1 cellular context compared by ENCODE assay signal in the genomic region with DNA sequence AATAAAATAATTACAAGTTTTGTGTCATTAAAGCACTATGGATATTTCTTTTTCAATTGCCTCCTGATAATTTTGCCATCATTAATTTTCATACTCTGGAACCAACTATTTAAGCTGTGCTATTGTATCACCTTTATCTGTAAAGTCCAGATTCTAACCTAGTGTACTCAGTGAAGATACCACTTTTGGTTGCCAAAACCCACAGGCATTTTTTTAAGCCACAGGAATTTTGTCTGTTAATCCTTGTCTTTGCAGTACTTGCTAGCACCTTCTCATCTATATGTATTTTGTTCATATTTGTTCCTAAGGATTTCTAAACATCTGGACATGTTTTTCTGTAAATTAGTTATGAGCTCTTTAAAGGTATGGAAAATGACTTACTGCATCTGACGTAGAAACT.
TF ChIP-seq lines count a peak whose summit lies in the region.

No MANE protein-coding gene starts in this region.

TF ChIP-seq in GM23338, 12 proteins besides CTCF, POLR2A, EP300 and RAD21 (continued from another document):
- TF ChIP-seq, protein P1, sequence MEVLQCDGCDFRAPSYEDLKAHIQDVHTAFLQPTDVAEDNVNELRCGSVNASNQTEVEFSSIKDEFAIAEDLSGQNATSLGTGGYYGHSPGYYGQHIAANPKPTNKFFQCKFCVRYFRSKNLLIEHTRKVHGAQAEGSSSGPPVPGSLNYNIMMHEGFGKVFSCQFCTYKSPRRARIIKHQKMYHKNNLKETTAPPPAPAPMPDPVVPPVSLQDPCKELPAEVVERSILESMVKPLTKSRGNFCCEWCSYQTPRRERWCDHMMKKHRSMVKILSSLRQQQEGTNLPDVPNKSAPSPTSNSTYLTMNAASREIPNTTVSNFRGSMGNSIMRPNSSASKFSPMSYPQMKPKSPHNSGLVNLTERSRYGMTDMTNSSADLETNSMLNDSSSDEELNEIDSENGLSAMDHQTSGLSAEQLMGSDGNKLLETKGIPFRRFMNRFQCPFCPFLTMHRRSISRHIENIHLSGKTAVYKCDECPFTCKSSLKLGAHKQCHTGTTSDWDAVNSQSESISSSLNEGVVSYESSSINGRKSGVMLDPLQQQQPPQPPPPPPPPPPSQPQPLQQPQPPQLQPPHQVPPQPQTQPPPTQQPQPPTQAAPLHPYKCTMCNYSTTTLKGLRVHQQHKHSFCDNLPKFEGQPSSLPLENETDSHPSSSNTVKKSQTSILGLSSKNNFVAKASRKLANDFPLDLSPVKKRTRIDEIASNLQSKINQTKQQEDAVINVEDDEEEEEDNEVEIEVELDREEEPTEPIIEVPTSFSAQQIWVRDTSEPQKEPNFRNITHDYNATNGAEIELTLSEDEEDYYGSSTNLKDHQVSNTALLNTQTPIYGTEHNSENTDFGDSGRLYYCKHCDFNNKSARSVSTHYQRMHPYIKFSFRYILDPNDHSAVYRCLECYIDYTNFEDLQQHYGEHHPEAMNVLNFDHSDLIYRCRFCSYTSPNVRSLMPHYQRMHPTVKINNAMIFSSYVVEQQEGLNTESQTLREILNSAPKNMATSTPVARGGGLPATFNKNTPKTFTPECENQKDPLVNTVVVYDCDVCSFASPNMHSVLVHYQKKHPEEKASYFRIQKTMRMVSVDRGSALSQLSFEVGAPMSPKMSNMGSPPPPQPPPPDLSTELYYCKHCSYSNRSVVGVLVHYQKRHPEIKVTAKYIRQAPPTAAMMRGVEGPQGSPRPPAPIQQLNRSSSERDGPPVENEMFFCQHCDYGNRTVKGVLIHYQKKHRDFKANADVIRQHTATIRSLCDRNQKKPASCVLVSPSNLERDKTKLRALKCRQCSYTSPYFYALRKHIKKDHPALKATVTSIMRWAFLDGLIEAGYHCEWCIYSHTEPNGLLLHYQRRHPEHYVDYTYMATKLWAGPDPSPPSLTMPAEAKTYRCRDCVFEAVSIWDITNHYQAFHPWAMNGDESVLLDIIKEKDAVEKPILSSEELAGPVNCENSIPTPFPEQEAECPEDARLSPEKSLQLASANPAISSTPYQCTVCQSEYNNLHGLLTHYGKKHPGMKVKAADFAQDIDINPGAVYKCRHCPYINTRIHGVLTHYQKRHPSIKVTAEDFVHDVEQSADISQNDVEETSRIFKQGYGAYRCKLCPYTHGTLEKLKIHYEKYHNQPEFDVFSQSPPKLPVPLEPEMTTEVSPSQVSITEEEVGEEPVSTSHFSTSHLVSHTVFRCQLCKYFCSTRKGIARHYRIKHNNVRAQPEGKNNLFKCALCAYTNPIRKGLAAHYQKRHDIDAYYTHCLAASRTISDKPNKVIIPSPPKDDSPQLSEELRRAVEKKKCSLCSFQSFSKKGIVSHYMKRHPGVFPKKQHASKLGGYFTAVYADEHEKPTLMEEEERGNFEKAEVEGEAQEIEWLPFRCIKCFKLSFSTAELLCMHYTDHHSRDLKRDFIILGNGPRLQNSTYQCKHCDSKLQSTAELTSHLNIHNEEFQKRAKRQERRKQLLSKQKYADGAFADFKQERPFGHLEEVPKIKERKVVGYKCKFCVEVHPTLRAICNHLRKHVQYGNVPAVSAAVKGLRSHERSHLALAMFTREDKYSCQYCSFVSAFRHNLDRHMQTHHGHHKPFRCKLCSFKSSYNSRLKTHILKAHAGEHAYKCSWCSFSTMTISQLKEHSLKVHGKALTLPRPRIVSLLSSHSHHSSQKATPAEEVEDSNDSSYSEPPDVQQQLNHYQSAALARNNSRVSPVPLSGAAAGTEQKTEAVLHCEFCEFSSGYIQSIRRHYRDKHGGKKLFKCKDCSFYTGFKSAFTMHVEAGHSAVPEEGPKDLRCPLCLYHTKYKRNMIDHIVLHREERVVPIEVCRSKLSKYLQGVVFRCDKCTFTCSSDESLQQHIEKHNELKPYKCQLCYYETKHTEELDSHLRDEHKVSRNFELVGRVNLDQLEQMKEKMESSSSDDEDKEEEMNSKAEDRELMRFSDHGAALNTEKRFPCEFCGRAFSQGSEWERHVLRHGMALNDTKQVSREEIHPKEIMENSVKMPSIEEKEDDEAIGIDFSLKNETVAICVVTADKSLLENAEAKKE (CRISPR knock-in tag; IDR thresholded peaks at IDR 0.05), result no peak
